In the genomic region with DNA sequence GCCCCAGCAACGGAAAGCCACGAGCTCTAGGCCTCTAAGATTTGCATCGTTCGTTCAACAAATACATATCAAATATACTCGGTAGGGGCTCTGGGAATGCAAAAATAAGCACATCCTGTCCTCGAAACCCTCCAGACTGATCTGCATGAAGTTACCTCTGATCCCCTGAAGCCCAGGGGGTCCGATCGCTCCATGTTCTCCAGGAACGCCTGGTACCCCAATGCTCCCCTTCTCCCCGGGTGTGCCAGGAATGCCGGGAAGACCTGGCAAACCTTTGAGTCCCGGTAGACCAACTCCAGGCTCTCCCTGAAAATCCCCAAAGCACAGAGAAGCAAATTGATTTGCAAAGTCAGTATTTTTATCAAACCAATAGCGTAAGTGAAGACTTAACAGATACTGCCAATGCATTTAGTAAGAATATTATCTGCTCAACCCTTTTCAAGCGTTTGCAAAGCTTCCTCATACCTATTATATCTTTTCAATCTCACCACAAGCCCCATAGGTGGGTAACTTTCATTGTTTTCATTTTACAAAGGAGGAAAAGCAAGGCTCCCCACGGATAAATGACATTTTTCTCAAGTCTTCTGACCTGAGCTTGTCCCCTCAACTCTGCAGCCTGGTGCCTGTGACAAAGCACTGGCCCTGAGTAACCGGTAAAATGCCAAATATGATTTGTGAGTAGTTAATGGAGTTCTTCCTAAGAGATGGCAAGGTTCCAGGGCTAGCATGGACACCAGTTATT, we compare ENCODE assay signal across 23 cellular contexts.
"Had no signal": no experiment of that assay in that cellular context is flagged by ENCODE, and none has a peak within 500 bp of the region (broad histone marks: within the 10 kb centered on the region; RNA-seq: fewer than 3 reads in every experiment).

No MANE protein-coding gene starts in this region.

- H3K9me3 Mint-ChIP-seq: activated naive CD4-positive, alpha-beta T cell treated with anti-CD3 and anti-CD28 coated beads, Interleukin-2, amount 10 ng/mL, durations not matched to agents 7 days and 5 days; activated naive CD8-positive, alpha-beta T cell treated with anti-CD3 and anti-CD28 coated beads, Interleukin-2, amount 50 U/mL, for 24 hours; activated T-cell treated with anti-CD3 and anti-CD28 coated beads, Interleukin-2, amount 50 U/mL, for 24 hours; natural killer cell had no signal

- H3K4me1 ChIP-seq: breast epithelium, esophagus muscularis mucosa, gastroesophageal sphincter, right atrium auricular region, upper lobe of left lung had no signal

- H3K27ac Mint-ChIP-seq: activated CD4-positive, alpha-beta T cell treated with anti-CD3 and anti-CD28 coated beads, Interleukin-2, amount 10 ng/mL, durations not matched to agents 7 days and 5 days; activated CD8-positive, alpha-beta T cell treated with anti-CD3 and anti-CD28 coated beads, Interleukin-2, amount 10 ng/mL, durations not matched to agents 7 days and 5 days; activated naive CD4-positive, alpha-beta T cell treated with anti-CD3 and anti-CD28 coated beads, Interleukin-2, amount 10 ng/mL, durations not matched to agents 7 days and 5 days; activated naive CD8-positive, alpha-beta T cell treated with anti-CD3 and anti-CD28 coated beads, Interleukin-2, amount 50 U/mL, for 24 hours; activated T-cell treated with anti-CD3 and anti-CD28 coated beads, Interleukin-2, amount 50 U/mL, for 24 hours; memory B cell; natural killer cell; progenitor cell of endocrine pancreas; stimulated activated naive CD8-positive, alpha-beta T cell treated with anti-CD3 and anti-CD28 coated beads, Interleukin-15, Interleukin-2, amounts not matched to agents 100 ng/mL and 50 ng/mL, for 24 hours had no signal

- H3K27me3 Mint-ChIP-seq: memory B cell, progenitor cell of endocrine pancreas had no signal

- H3K36me3 Mint-ChIP-seq: activated naive CD4-positive, alpha-beta T cell treated with anti-CD3 and anti-CD28 coated beads, Interleukin-2, amount 10 ng/mL, durations not matched to agents 7 days and 5 days; memory B cell; natural killer cell had no signal

- H3K27ac ChIP-seq: breast epithelium, gastroesophageal sphincter, right atrium auricular region, skin epidermis, upper lobe of left lung had no signal

- H3K4me3 ChIP-seq: breast epithelium, esophagus muscularis mucosa, gastroesophageal sphincter, right atrium auricular region, skin epidermis, upper lobe of left lung had no signal

- H3K4me3 Mint-ChIP-seq: activated CD4-positive, alpha-beta T cell treated with anti-CD3 and anti-CD28 coated beads, Interleukin-2, amount 10 ng/mL, durations not matched to agents 7 days and 5 days; activated CD8-positive, alpha-beta T cell treated with anti-CD3 and anti-CD28 coated beads, Interleukin-2, amount 10 ng/mL, durations not matched to agents 7 days and 5 days; activated naive CD4-positive, alpha-beta T cell treated with anti-CD3 and anti-CD28 coated beads, Interleukin-2, amount 10 ng/mL, durations not matched to agents 7 days and 5 days; activated naive CD8-positive, alpha-beta T cell treated with anti-CD3 and anti-CD28 coated beads, Interleukin-2, amount 50 U/mL, for 24 hours; activated T-cell treated with anti-CD3 and anti-CD28 coated beads, Interleukin-2, amount 50 U/mL, for 24 hours; memory B cell; natural killer cell; stimulated activated naive CD8-positive, alpha-beta T cell treated with anti-CD3 and anti-CD28 coated beads, Interleukin-15, Interleukin-2, amounts not matched to agents 100 ng/mL and 50 ng/mL, for 24 hours had no signal

- H3K27me3 ChIP-seq: breast epithelium, esophagus muscularis mucosa, gastroesophageal sphincter, right atrium auricular region, upper lobe of left lung had no signal

- H3K4me1 Mint-ChIP-seq: activated CD4-positive, alpha-beta T cell treated with anti-CD3 and anti-CD28 coated beads, Interleukin-2, amount 10 ng/mL, durations not matched to agents 7 days and 5 days; activated naive CD4-positive, alpha-beta T cell treated with anti-CD3 and anti-CD28 coated beads, Interleukin-2, amount 10 ng/mL, durations not matched to agents 7 days and 5 days; activated naive CD8-positive, alpha-beta T cell treated with anti-CD3 and anti-CD28 coated beads, Interleukin-2, amount 50 U/mL, for 24 hours; memory B cell; natural killer cell had no signal

- H3K9me3 ChIP-seq: breast epithelium, esophagus muscularis mucosa, gastroesophageal sphincter, right atrium auricular region, upper lobe of left lung had no signal

- ATAC-seq: activated CD4-positive, CD25-positive, alpha-beta regulatory T cell treated with anti-CD3 and anti-CD28 coated beads, Interleukin-2, amount 50 U/mL, for 24 hours; activated CD8-positive, alpha-beta T cell treated with anti-CD3 and anti-CD28 coated beads, Interleukin-2, amount 10 ng/mL, durations not matched to agents 7 days and 5 days; activated naive CD8-positive, alpha-beta T cell treated with anti-CD3 and anti-CD28 coated beads, Interleukin-2, amount 50 U/mL, for 24 hours; gastroesophageal sphincter; natural killer cell had no signal

- DNase-seq: activated CD4-positive, alpha-beta T cell treated with anti-CD3 and anti-CD28 coated beads, Interleukin-2, amount 10 ng/mL, durations not matched to agents 7 days and 5 days; activated CD8-positive, alpha-beta T cell treated with anti-CD3 and anti-CD28 coated beads, Interleukin-2, amount 10 ng/mL, durations not matched to agents 7 days and 5 days; activated naive CD4-positive, alpha-beta T cell treated with anti-CD3 and anti-CD28 coated beads, Interleukin-2, amount 10 ng/mL, durations not matched to agents 7 days and 5 days; activated naive CD8-positive, alpha-beta T cell treated with anti-CD3 and anti-CD28 coated beads, Interleukin-2, amount 50 U/mL, for 24 hours; activated T-cell treated with anti-CD3 and anti-CD28 coated beads, Interleukin-2, amount 50 U/mL, for 24 hours; anterior cingulate cortex; cortex of kidney; effector CD4-positive, alpha-beta T cell; natural killer cell; nucleus accumbens; stimulated activated CD4-positive, alpha-beta T cell treated with anti-CD3 and anti-CD28 coated beads, Interleukin-15, amount 100 ng/mL, for 24 hours; stimulated activated CD4-positive, alpha-beta T cell treated with anti-CD3 and anti-CD28 coated beads, Interleukin-2, amount 100 ng/mL, for 48 hours; T1000; upper lobe of left lung had no signal
